Comparison of ENCODE assay signal across 15 cellular contexts in the genomic region with DNA sequence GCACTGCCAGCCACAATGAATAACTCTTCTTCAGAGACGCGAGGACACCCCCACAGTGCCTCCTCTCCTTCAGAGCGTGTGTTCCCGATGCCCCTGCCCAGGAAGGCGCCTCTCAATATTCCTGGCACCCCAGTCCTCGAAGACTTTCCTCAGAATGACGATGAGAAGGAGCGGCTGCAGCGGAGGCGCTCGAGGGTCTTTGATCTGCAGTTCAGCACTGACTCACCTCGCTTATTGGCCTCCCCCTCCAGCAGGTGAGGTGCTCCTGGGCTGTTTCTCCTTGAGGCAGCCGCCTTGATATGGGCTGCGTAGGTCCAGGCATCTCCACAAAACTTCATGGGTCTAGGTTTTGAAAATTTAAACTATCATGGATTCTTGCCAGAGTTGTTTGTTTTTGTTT. TPM values are rescaled to one million over a fixed set of nuclear protein-coding genes. Genes with fewer than 3 reads are reported as not detected.
A peak's percentile ranks its signal among the peaks of the same experiment; 100 is the strongest.
DNase-seq lines count a peak whose midpoint lies in the region; ATAC-seq and TF ChIP-seq lines count a peak whose summit lies in the region.
"Had no signal": no experiment of that assay in that cellular context is flagged by ENCODE, and none has a peak within 500 bp of the region (broad histone marks: within the 10 kb centered on the region; RNA-seq: fewer than 3 reads in every experiment).

No MANE protein-coding gene starts in this region.

- no peak for ATAC-seq in PC-3
- no peak for ATAC-seq in activated naive CD8-positive, alpha-beta T cell treated with anti-CD3 and anti-CD28 coated beads, Interleukin-2, amount 50 U/mL, for 24 hours
- no peak for ATAC-seq in stimulated activated memory B cell treated with anti-CD40 and anti-IgM and Interleukin-4, amounts not matched to agents 10 μg/mL and 1 μg/mL and 100 μg/mL, for 72 hours

- H3F3A ChIP-seq in PC-3 (ENCODE audit: low read length, unreplicated experiment) = no peaks in the 10 kb centered on the region

- no peak overlapping the region for H3K4me2 ChIP-seq in mammary epithelial cell (ENCODE audit: insufficient read depth, low read depth, low read length)
- H3K4me2 ChIP-seq in PC-3 (ENCODE audit: low read length) = peak overlapping the region; percentile 33
- H3K4me2 ChIP-seq: BLaER1 had no signal

- H3K4me3 ChIP-seq in mammary epithelial cell (replicated peaks in 1 of 3; ENCODE audit: insufficient read depth in 1 of 3, low read depth in 2 of 3, low read length in 3 of 3) = no peak overlapping the region
- no peak overlapping the region for H3K4me3 ChIP-seq in PC-3 (ENCODE audit: low read length)
- no peak overlapping the region for H3K4me3 ChIP-seq in SJCRH30
- H3K4me3 ChIP-seq: BLaER1, thoracic aorta had no signal

- no TSS peak for BruUV-seq in MCF 10A (replicated peaks; lab: Mats Ljungman, UMichigan)
- BruUV-seq in mammary epithelial cell (replicated peaks; lab: Mats Ljungman, UMichigan) = no TSS peak
- no TSS peak for BruUV-seq in PC-3 (replicated peaks; lab: Mats Ljungman, UMichigan)

- H3K36me3 Mint-ChIP-seq in MCF 10A (ENCODE audit: insufficient read depth, unreplicated experiment) = no peaks in the 10 kb centered on the region
- H3K36me3 Mint-ChIP-seq in activated naive CD8-positive, alpha-beta T cell treated with anti-CD3 and anti-CD28 coated beads, Interleukin-2, amount 50 U/mL, for 24 hours (ENCODE audit: low read depth) = peaks cover 78% of the 10 kb centered on the region
- H3K36me3 Mint-ChIP-seq in stimulated activated memory B cell treated with anti-CD40 and anti-IgM and Interleukin-4, amounts not matched to agents 10 μg/mL and 1 μg/mL and 100 μg/mL, for 72 hours = no peaks in the 10 kb centered on the region
- H3K36me3 Mint-ChIP-seq: naive B cell had no signal

- no peaks in the 10 kb centered on the region for H3K27me3 Mint-ChIP-seq in MCF 10A (ENCODE audit: insufficient read depth, unreplicated experiment)
- H3K27me3 Mint-ChIP-seq in activated naive CD8-positive, alpha-beta T cell treated with anti-CD3 and anti-CD28 coated beads, Interleukin-2, amount 50 U/mL, for 24 hours = no peaks in the 10 kb centered on the region
- H3K27me3 Mint-ChIP-seq in stimulated activated memory B cell treated with anti-CD40 and anti-IgM and Interleukin-4, amounts not matched to agents 10 μg/mL and 1 μg/mL and 100 μg/mL, for 72 hours = no peaks in the 10 kb centered on the region
- H3K27me3 Mint-ChIP-seq: naive B cell had no signal

- H3K4me1 ChIP-seq in mammary epithelial cell (ENCODE audit: insufficient read depth, low read length) (peaks cover 5% of the 10 kb centered on the region), PC-3 (ENCODE audit: insufficient read depth, low read length) (peaks cover 36% of the 10 kb centered on the region), SJCRH30 (peaks cover 5% of the 10 kb centered on the region)

- H3K9me3 ChIP-seq in mammary epithelial cell (replicated peaks; ENCODE audit: insufficient read depth, low read length) (no peaks in the 10 kb centered on the region), PC-3 (ENCODE audit: low read length) (no peaks in the 10 kb centered on the region), SJCRH30 (replicated peaks) (no peaks in the 10 kb centered on the region)
- H3K9me3 ChIP-seq: BLaER1, thoracic aorta had no signal

- H3K27ac ChIP-seq in mammary epithelial cell (ENCODE audit: insufficient read depth, low read depth, low read length) = no peak overlapping the region
- peak overlapping the region; percentile 56 for H3K27ac ChIP-seq in PC-3 (ENCODE audit: low read length)
- H3K27ac ChIP-seq in SJCRH30 = no peak overlapping the region
- H3K27ac ChIP-seq in caudate nucleus (ENCODE audit: low read depth, low read length) = no peak overlapping the region
- H3K27ac ChIP-seq: BLaER1, thoracic aorta had no signal

- H3K79me2 ChIP-seq in mammary epithelial cell (ENCODE audit: insufficient read depth, low read length) (peaks cover 63% of the 10 kb centered on the region), PC-3 (ENCODE audit: low read length) (peaks cover 74% of the 10 kb centered on the region)

- H3K9ac ChIP-seq in mammary epithelial cell (ENCODE audit: insufficient read depth, low read length) = no peak overlapping the region
- no peak overlapping the region for H3K9ac ChIP-seq in PC-3 (ENCODE audit: low read length)
- H3K9ac ChIP-seq: BLaER1 had no signal

- in situ Hi-C loops in mammary epithelial cell (cut with MboI; ENCODE audit: low sequenced_read_pairs in 2 of 2) = no loop called here

- POLR2A ChIA-PET in MCF 10A (lab: Yijun Ruan, JAX) (interaction anchor here (0.8 kb wide), 1 partner anchor 37 kb away, joined by 3 read pairs; a partner anchor contains a TSS), PC-3 (lab: Charles Lee; ENCODE audit: unreplicated experiment) (interaction anchor here (0.8 kb wide), 1 partner anchor 19 kb away, joined by 3 read pairs; no protein-coding TSS in a partner anchor)

- TF ChIP-seq CTCF in MCF 10A (IDR thresholded peaks at IDR 0.05; ENCODE audit: unreplicated experiment) (no peak), mammary epithelial cell (conservative IDR thresholded peaks at IDR 0.05 in 1 of 2, IDR thresholded peaks at IDR 0.05 in 1 of 2; ENCODE audit: extremely low read depth in 1 of 2, insufficient read depth in 1 of 2, low read depth in 1 of 2, low read length in 2 of 2) (no peak), PC-3 (conservative IDR thresholded peaks at IDR 0.05; ENCODE audit: low read depth, low read length) (no peak)

- WGBS in mammary epithelial cell (ENCODE audit: low coverage, missing lambda C conversion rate) = 97% methylated on average over 5 of the region's 14 CpGs

- no peaks in the 10 kb centered on the region for H3K27me3 ChIP-seq in mammary epithelial cell (ENCODE audit: insufficient read depth, low read length)
- no peaks in the 10 kb centered on the region for H3K27me3 ChIP-seq in PC-3 (ENCODE audit: low read length)
- H3K27me3 ChIP-seq in SJCRH30 = no peaks in the 10 kb centered on the region
- H3K27me3 ChIP-seq: BLaER1 had no signal

- peak overlapping the region; percentile 44 for H3K27ac Mint-ChIP-seq in MCF 10A (ENCODE audit: low read depth, unreplicated experiment)
- H3K27ac Mint-ChIP-seq in activated naive CD8-positive, alpha-beta T cell treated with anti-CD3 and anti-CD28 coated beads, Interleukin-2, amount 50 U/mL, for 24 hours = peak overlapping the region; percentile 40
- H3K27ac Mint-ChIP-seq in stimulated activated memory B cell treated with anti-CD40 and anti-IgM and Interleukin-4, amounts not matched to agents 10 μg/mL and 1 μg/mL and 100 μg/mL, for 72 hours = peak overlapping the region; percentile 53
- H3K27ac Mint-ChIP-seq: endodermal cell, H9 had no signal

- CTCF ChIA-PET in MCF 10A (lab: Yijun Ruan, JAX) (interaction anchor here (0.6 to 1.3 kb wide), 3 partner anchors 36 to 169 kb away, joined by 3 to 4 read pairs (median 3); no protein-coding TSS in a partner anchor), mammary epithelial cell (lab: Charles Lee; ENCODE audit: low non-redundant PET) (no interaction called here), PC-3 (lab: Charles Lee) (no interaction called here)

- peaks cover 19% of the 10 kb centered on the region for H3K4me1 Mint-ChIP-seq in MCF 10A (ENCODE audit: insufficient read depth, unreplicated experiment)
- peaks cover 63% of the 10 kb centered on the region for H3K4me1 Mint-ChIP-seq in activated naive CD8-positive, alpha-beta T cell treated with anti-CD3 and anti-CD28 coated beads, Interleukin-2, amount 50 U/mL, for 24 hours
- peaks cover 59% of the 10 kb centered on the region for H3K4me1 Mint-ChIP-seq in stimulated activated memory B cell treated with anti-CD40 and anti-IgM and Interleukin-4, amounts not matched to agents 10 μg/mL and 1 μg/mL and 100 μg/mL, for 72 hours

- intact Hi-C loops in MCF 10A (cut with micrococcal nuclease) = no loop called here
- intact Hi-C loops in mammary epithelial cell (cut with micrococcal nuclease) = no loop called here
- intact Hi-C loops in PC-3 (cut with micrococcal nuclease) = loop anchor here (5.0 kb wide), 1 partner anchor 166 kb away; a partner anchor contains a TSS

- H3K36me3 ChIP-seq in mammary epithelial cell (ENCODE audit: insufficient read depth, low read length) (peaks cover 23% of the 10 kb centered on the region), PC-3 (ENCODE audit: low read depth, low read length) (peaks cover 49% of the 10 kb centered on the region), SJCRH30 (peaks cover 54% of the 10 kb centered on the region)
- H3K36me3 ChIP-seq: thoracic aorta had no signal

- dilution Hi-C loops in mammary epithelial cell (cut with HindIII; ENCODE audit: low sequenced_read_pairs) = no loop called here

- H3K4me3 Mint-ChIP-seq in MCF 10A (ENCODE audit: unreplicated experiment) = no peak overlapping the region
- no peak overlapping the region for H3K4me3 Mint-ChIP-seq in activated naive CD8-positive, alpha-beta T cell treated with anti-CD3 and anti-CD28 coated beads, Interleukin-2, amount 50 U/mL, for 24 hours
- H3K4me3 Mint-ChIP-seq in stimulated activated memory B cell treated with anti-CD40 and anti-IgM and Interleukin-4, amounts not matched to agents 10 μg/mL and 1 μg/mL and 100 μg/mL, for 72 hours = peak overlapping the region; percentile 19
- H3K4me3 Mint-ChIP-seq: endodermal cell, H9, naive B cell had no signal

- H4K20me1 ChIP-seq in mammary epithelial cell (ENCODE audit: insufficient read depth, low read length) = no peaks in the 10 kb centered on the region
- H4K20me1 ChIP-seq in PC-3 (ENCODE audit: low read length) = peaks cover 10% of the 10 kb centered on the region; the same call in 1 of the 2 replicates

- H2AFZ ChIP-seq in mammary epithelial cell (ENCODE audit: low read depth, low read length) = no peak overlapping the region
- no peak overlapping the region for H2AFZ ChIP-seq in PC-3 (ENCODE audit: low read length)

- no peaks in the 10 kb centered on the region for H3K9me2 ChIP-seq in PC-3 (replicated peaks; ENCODE audit: low read length)

- no peaks in the 10 kb centered on the region for H3K9me3 Mint-ChIP-seq in MCF 10A (ENCODE audit: unreplicated experiment)
- H3K9me3 Mint-ChIP-seq in activated naive CD8-positive, alpha-beta T cell treated with anti-CD3 and anti-CD28 coated beads, Interleukin-2, amount 50 U/mL, for 24 hours = no peaks in the 10 kb centered on the region
- no peaks in the 10 kb centered on the region for H3K9me3 Mint-ChIP-seq in stimulated activated memory B cell treated with anti-CD40 and anti-IgM and Interleukin-4, amounts not matched to agents 10 μg/mL and 1 μg/mL and 100 μg/mL, for 72 hours
- H3K9me3 Mint-ChIP-seq: endodermal cell, H9, naive B cell had no signal

- DNase-seq in MCF 10A (ENCODE audit: unreplicated experiment) (no peak), mammary epithelial cell (no peak), PC-3 (no peak), SJCRH30 (no peak), caudate nucleus (lab: John Stamatoyannopoulos, UW) (no peak)
- DNase-seq in activated naive CD8-positive, alpha-beta T cell treated with anti-CD3 and anti-CD28 coated beads, Interleukin-2, amount 50 U/mL, for 24 hours = no peak
- DNase-seq: endodermal cell, H9, islet precursor cell, naive B cell, NCI-H1105 treated with DMSO at 0.1 percent for 48 hours, posterior cingulate gyrus had no signal

RNA-seq across cellular contexts. Expression of a gene that starts 6.1 kb away (rescaled TPM):
- total RNA-seq in MCF 10A (2022) (10.7 and 11.5 TPM in 2 replicates), mammary epithelial cell (10 to 100 TPM in 1 of 2 donors, 1 to 10 TPM in 1; 1.2 to 21.1 TPM), PC-3 (2014; rRNA removed) (85.5 and 89.6 TPM in 2 replicates)
- polyA plus RNA-seq in mammary epithelial cell = 34.5 TPM
- polyA minus RNA-seq in mammary epithelial cell = 46.3 TPM
- 73.4 and 82.0 TPM in 2 replicates for total RNA-seq in SJCRH30 (2014; rRNA removed; shearing (Covaris generic))

RNA-seq across cellular contexts. Expression of a gene that starts 16.5 kb away (rescaled TPM):
- total RNA-seq in MCF 10A (2022) = not detected in 2 replicates
- 1 to 10 TPM in 1 of 2 donors, under 1 TPM in 1; 0.28 to 1.3 TPM for total RNA-seq in mammary epithelial cell
- polyA plus RNA-seq in mammary epithelial cell = 0.17 TPM
- not detected for polyA minus RNA-seq in mammary epithelial cell
- not detected in 2 replicates for total RNA-seq in PC-3 (2014; rRNA removed)
- total RNA-seq in SJCRH30 (2014; rRNA removed; shearing (Covaris generic)) = 26.4 and 27.1 TPM in 2 replicates

RNA-seq across cellular contexts. Expression of a gene that starts 36.3 kb away (rescaled TPM):
- total RNA-seq in MCF 10A (2022) (115 and 116 TPM in 2 replicates), mammary epithelial cell (10 to 100 TPM; 45.5 to 93.8 TPM), PC-3 (2014; rRNA removed) (77.8 and 124 TPM in 2 replicates)
- polyA plus RNA-seq in mammary epithelial cell = 108 TPM
- 191 TPM for polyA minus RNA-seq in mammary epithelial cell
- total RNA-seq in SJCRH30 (2014; rRNA removed; shearing (Covaris generic)) = 153 and 157 TPM in 2 replicates

Comparison
In these comparisons a context has a peak if more than half of its experiments do, and no peak if none do; other contexts are left out.
1. RNA of a gene that starts 16.5 kb away (total RNA-seq): 26.4 to 27.1 TPM in SJCRH30; 0.28 to 1.3 TPM in mammary epithelial cell, not detected in MCF 10A and not detected in PC-3; every median in the first group is over 10 times any median in the second.
2. Peak in every context shown above with its lines, with median percentiles within 50 percentile points of each other: H3K27ac Mint-ChIP-seq.